20 cellular contexts compared by ENCODE assay signal in genomic region chr1:160810486-160810885, GRCh38. TPM values are rescaled to one million over a fixed set of nuclear protein-coding genes. Genes with fewer than 3 reads are reported as not detected.
DNase-seq lines count a peak whose midpoint lies in the region; ATAC-seq and TF ChIP-seq lines count a peak whose summit lies in the region.
"Had no signal": no experiment of that assay in that cellular context is flagged by ENCODE, and none has a peak within 500 bp of the region (broad histone marks: within the 10 kb centered on the region; RNA-seq: fewer than 3 reads in every experiment).

No MANE protein-coding gene starts in this region.

- peaks cover 33% of the 10 kb centered on the region for H3K9me3 Mint-ChIP-seq in Caco-2 (ENCODE audit: unreplicated experiment)
- H3K9me3 Mint-ChIP-seq in central memory CD8-positive, alpha-beta T cell = peaks cover 15% of the 10 kb centered on the region
- H3K9me3 Mint-ChIP-seq in mesothelial cell of epicardium = peaks cover 18% of the 10 kb centered on the region
- peaks cover 16% of the 10 kb centered on the region for H3K9me3 Mint-ChIP-seq in activated CD4-positive, alpha-beta memory T cell treated with anti-CD3 and anti-CD28 coated beads, Interleukin-2, amount 10 ng/mL, durations not matched to agents 7 days and 5 days

- intact Hi-C loops in Caco-2 (cut with micrococcal nuclease; ENCODE audit: unreplicated experiment) = no loop called here
- intact Hi-C loops in colonic mucosa (cut with DNase I) = no loop called here

- H3K27ac Mint-ChIP-seq in Caco-2 (ENCODE audit: unreplicated experiment) = peak overlapping the region; percentile 59
- peak overlapping the region; percentile 8 for H3K27ac Mint-ChIP-seq in central memory CD8-positive, alpha-beta T cell (ENCODE audit: low read depth)
- H3K27ac Mint-ChIP-seq in mesothelial cell of epicardium = peak overlapping the region; percentile 86
- H3K27ac Mint-ChIP-seq in activated CD4-positive, alpha-beta memory T cell treated with anti-CD3 and anti-CD28 coated beads, Interleukin-2, amount 10 ng/mL, durations not matched to agents 7 days and 5 days = no peak overlapping the region

- TF ChIP-seq CTCF in Caco-2 (IDR thresholded peaks at IDR 0.05; ENCODE audit: insufficient read depth in 1 of 2, low read depth in 1 of 2, low read length in 1 of 2, severe bottlenecking in 1 of 2, unreplicated experiment in 1 of 2) = no peak
- TF ChIP-seq CTCF in KMS-11 (conservative IDR thresholded peaks at IDR 0.05; ENCODE audit: low read depth, low read length) = no peak
- no peak for TF ChIP-seq CTCF in mesothelial cell of epicardium (IDR thresholded peaks at IDR 0.05; ENCODE audit: unreplicated experiment)
- no peak for TF ChIP-seq CTCF in colonic mucosa (IDR thresholded peaks at IDR 0.05)

- peak in 1 of 2 experiments; percentile 19 for DNase-seq in Caco-2
- no peak for DNase-seq in central memory CD8-positive, alpha-beta T cell (ENCODE audit: low spot score in 2 of 2)
- no peak for DNase-seq in mesothelial cell of epicardium (ENCODE audit: low spot score in 2 of 2, unreplicated experiment in 2 of 2)
- DNase-seq in colonic mucosa = no peak
- DNase-seq in mesenteric fat pad (ENCODE audit: low spot score) = no peak
- no peak for DNase-seq in NCI-H1048 (lab: John Stamatoyannopoulos, UW)
- no peak for DNase-seq in activated CD4-positive, alpha-beta memory T cell treated with anti-CD3 and anti-CD28 coated beads, Interleukin-2, amount 10 ng/mL, durations not matched to agents 7 days and 5 days
- DNase-seq: HCEC 1CT, MG63, NCI-H1092, NCI-H1436, NCI-H187 treated with DMSO at 0.1 percent for 48 hours, NCI-H2107, SIG-M5, SK-N-SH had no signal

- H4K20me1 ChIP-seq in KMS-11 (ENCODE audit: insufficient read depth) = no peaks in the 10 kb centered on the region

- no peaks in the 10 kb centered on the region for H3K27me3 ChIP-seq in Caco-2 (replicated peaks; ENCODE audit: control insufficient read depth, insufficient read depth, low read length)
- no peaks in the 10 kb centered on the region for H3K27me3 ChIP-seq in KMS-11 (ENCODE audit: insufficient read depth, low read depth)
- no peaks in the 10 kb centered on the region for H3K27me3 ChIP-seq in colonic mucosa
- H3K27me3 ChIP-seq: MG63 had no signal

- CTCF ChIA-PET in Caco-2 (lab: Charles Lee) = no interaction called here
- CTCF ChIA-PET in activated CD4-positive, alpha-beta memory T cell treated with anti-CD3 and anti-CD28 coated beads, Interleukin-2, amount 10 ng/mL, durations not matched to agents 7 days and 5 days (lab: Charles Lee) = no interaction called here

- H3K9ac ChIP-seq in KMS-11 (no peak overlapping the region), colonic mucosa (ENCODE audit: low read depth in 2 of 2, low read length in 2 of 2) (no peak overlapping the region)
- H3K9ac ChIP-seq: SK-N-SH had no signal

- peaks cover 14% of the 10 kb centered on the region; the same call in 1 of the 2 replicates for H3K9me3 ChIP-seq in Caco-2
- H3K9me3 ChIP-seq in colonic mucosa = no peaks in the 10 kb centered on the region
- H3K9me3 ChIP-seq: MG63, SK-N-SH had no signal

- H3K36me3 Mint-ChIP-seq in Caco-2 (ENCODE audit: insufficient read depth, unreplicated experiment) (no peaks in the 10 kb centered on the region), mesothelial cell of epicardium (peaks cover 9% of the 10 kb centered on the region)
- H3K36me3 Mint-ChIP-seq in central memory CD8-positive, alpha-beta T cell (ENCODE audit: insufficient read depth) = peaks cover 61% of the 10 kb centered on the region
- H3K36me3 Mint-ChIP-seq in activated CD4-positive, alpha-beta memory T cell treated with anti-CD3 and anti-CD28 coated beads, Interleukin-2, amount 10 ng/mL, durations not matched to agents 7 days and 5 days (ENCODE audit: low read depth) = peaks cover 64% of the 10 kb centered on the region

- no peaks in the 10 kb centered on the region for H3K79me2 ChIP-seq in KMS-11 (ENCODE audit: insufficient read depth, low read depth)

- H3K4me3 Mint-ChIP-seq in Caco-2 (ENCODE audit: unreplicated experiment) (no peak overlapping the region), mesothelial cell of epicardium (no peak overlapping the region)
- H3K4me3 Mint-ChIP-seq in central memory CD8-positive, alpha-beta T cell = no peak overlapping the region
- H3K4me3 Mint-ChIP-seq in activated CD4-positive, alpha-beta memory T cell treated with anti-CD3 and anti-CD28 coated beads, Interleukin-2, amount 10 ng/mL, durations not matched to agents 7 days and 5 days = no peak overlapping the region

- no peak overlapping the region for H3K4me3 ChIP-seq in Caco-2 (ENCODE audit: low read depth, low read length)
- peak overlapping the region; percentile 85 for H3K4me3 ChIP-seq in KMS-11 (IDR thresholded peaks at IDR 0.05; ENCODE audit: insufficient read depth, low read depth, low read length)
- no peak overlapping the region for H3K4me3 ChIP-seq in colonic mucosa
- H3K4me3 ChIP-seq: MG63 had no signal

- no TSS peak for BruUV-seq in Caco-2 (replicated peaks; lab: Mats Ljungman, UMichigan)

- peak overlapping the region; percentile 53 for H3K4me2 ChIP-seq in KMS-11
- H3K4me2 ChIP-seq: SK-N-SH had no signal

- POLR2A ChIA-PET in Caco-2 (lab: Charles Lee) = no interaction called here
- POLR2A ChIA-PET in activated CD4-positive, alpha-beta memory T cell treated with anti-CD3 and anti-CD28 coated beads, Interleukin-2, amount 10 ng/mL, durations not matched to agents 7 days and 5 days (lab: Charles Lee) = no interaction called here

- H2AFZ ChIP-seq in KMS-11 (ENCODE audit: low read depth) = no peak overlapping the region

- no peak for ATAC-seq in central memory CD8-positive, alpha-beta T cell (replicated peaks; ENCODE audit: extremely low read depth, poor library complexity, severe bottlenecking)

- H3K27ac ChIP-seq in KMS-11 = peak overlapping the region; percentile 29; the same call in 1 of the 2 replicates
- no peak overlapping the region for H3K27ac ChIP-seq in colonic mucosa
- H3K27ac ChIP-seq: C4-2B, RWPE1 had no signal

- H3K36me3 ChIP-seq in Caco-2 (ENCODE audit: control insufficient read depth, insufficient read depth, low read length) = no peaks in the 10 kb centered on the region
- H3K36me3 ChIP-seq in KMS-11 (ENCODE audit: insufficient read depth) = no peaks in the 10 kb centered on the region
- no peaks in the 10 kb centered on the region for H3K36me3 ChIP-seq in colonic mucosa
- H3K36me3 ChIP-seq: MG63 had no signal

- H3K4me1 Mint-ChIP-seq in Caco-2 (ENCODE audit: low read depth, unreplicated experiment) (peaks cover 35% of the 10 kb centered on the region), mesothelial cell of epicardium (peaks cover 42% of the 10 kb centered on the region)
- H3K4me1 Mint-ChIP-seq in central memory CD8-positive, alpha-beta T cell = peaks cover 78% of the 10 kb centered on the region
- H3K4me1 Mint-ChIP-seq in activated CD4-positive, alpha-beta memory T cell treated with anti-CD3 and anti-CD28 coated beads, Interleukin-2, amount 10 ng/mL, durations not matched to agents 7 days and 5 days = peaks cover 32% of the 10 kb centered on the region

- H3K4me1 ChIP-seq in Caco-2 (peaks cover 31% of the 10 kb centered on the region), KMS-11 (ENCODE audit: low read depth, poor library complexity, severe bottlenecking) (peaks cover 42% of the 10 kb centered on the region), colonic mucosa (no peaks in the 10 kb centered on the region)

- H3K27me3 Mint-ChIP-seq in Caco-2 (ENCODE audit: insufficient read depth, unreplicated experiment) (no peaks in the 10 kb centered on the region), mesothelial cell of epicardium (ENCODE audit: low read depth) (no peaks in the 10 kb centered on the region)
- no peaks in the 10 kb centered on the region for H3K27me3 Mint-ChIP-seq in central memory CD8-positive, alpha-beta T cell
- H3K27me3 Mint-ChIP-seq in activated CD4-positive, alpha-beta memory T cell treated with anti-CD3 and anti-CD28 coated beads, Interleukin-2, amount 10 ng/mL, durations not matched to agents 7 days and 5 days = peaks cover 2% of the 10 kb centered on the region

RNA-seq across cellular contexts. Expression of gene LY9, which starts 14.5 kb away (rescaled TPM):
- not detected in 2 replicates for total RNA-seq in Caco-2 (2022)
- total RNA-seq in mesothelial cell of epicardium = not detected in 3 replicates
- 1 to 10 TPM; 1.2 to 2.7 TPM for total RNA-seq in colonic mucosa
- total RNA-seq in mesenteric fat pad = 0.64 TPM
- 10 to 100 TPM; 46.4 to 49.9 TPM for total RNA-seq in activated CD4-positive, alpha-beta memory T cell treated with anti-CD3 and anti-CD28 coated beads, Interleukin-2, amount 10 ng/mL, durations not matched to agents 7 days and 5 days
- total RNA-seq: LHCN-M2, NCI-H460 had no signal

RNA-seq across cellular contexts. Expression of gene CD244, which starts 52.2 kb away (rescaled TPM):
- total RNA-seq in Caco-2 (2022) (0.11 TPM in 1 of 2 replicates, not detected in the other), mesothelial cell of epicardium (not detected in 3 replicates), colonic mucosa (under 1 TPM; 0.49 to 0.58 TPM), mesenteric fat pad (0.39 TPM)
- 1 to 10 TPM; 2.0 to 2.3 TPM for total RNA-seq in activated CD4-positive, alpha-beta memory T cell treated with anti-CD3 and anti-CD28 coated beads, Interleukin-2, amount 10 ng/mL, durations not matched to agents 7 days and 5 days
- total RNA-seq: LHCN-M2, NCI-H460 had no signal

Comparison
In these comparisons a context has a peak if more than half of its experiments do, and no peak if none do; other contexts are left out.
1. RNA of gene LY9, which starts 14.5 kb away (total RNA-seq): 46.4 to 49.9 TPM in activated CD4-positive, alpha-beta memory T cell treated with anti-CD3 and anti-CD28 coated beads, Interleukin-2, amount 10 ng/mL, durations not matched to agents 7 days and 5 days; 1.2 to 2.7 TPM in colonic mucosa, 0.64 TPM in mesenteric fat pad (single experiment), not detected in Caco-2 and not detected in mesothelial cell of epicardium; every median in the first group is over 10 times any median in the second.